8 cellular contexts compared by ENCODE assay signal in genomic region chr18:74819433-74820059, GRCh38.
DNase-seq lines count a peak whose midpoint lies in the region; ATAC-seq and TF ChIP-seq lines count a peak whose summit lies in the region.

No MANE protein-coding gene starts in this region.

- BruUV-seq in Caco-2 (replicated peaks; lab: Mats Ljungman, UMichigan) = no TSS peak

- no peaks in the 10 kb centered on the region for H3K4me1 ChIP-seq in Caco-2

- CTCF ChIA-PET in Caco-2 (lab: Charles Lee) = interaction anchor here (0.6 to 1.8 kb wide), 3 partner anchors 9 to 196 kb away, joined by 3 to 7 read pairs (median 5); no protein-coding TSS in a partner anchor

- peak; percentile 71 for ATAC-seq in GM19467 (IDR thresholded peaks at IDR 0.05; ENCODE audit: unreplicated experiment)
- no peak for ATAC-seq in GM21717 (IDR thresholded peaks at IDR 0.05; ENCODE audit: unreplicated experiment)

- H3K27me3 Mint-ChIP-seq in Caco-2 (ENCODE audit: insufficient read depth, unreplicated experiment) (no peaks in the 10 kb centered on the region), endothelial cell (ENCODE audit: unreplicated experiment) (no peaks in the 10 kb centered on the region), type B pancreatic cell (no peaks in the 10 kb centered on the region)

- peak in 1 of 2 experiments; percentile 45 for TF ChIP-seq CTCF in Caco-2 (IDR thresholded peaks at IDR 0.05; ENCODE audit: insufficient read depth in 1 of 2, low read depth in 1 of 2, low read length in 1 of 2, severe bottlenecking in 1 of 2, unreplicated experiment in 1 of 2)
- TF ChIP-seq CTCF in endothelial cell (IDR thresholded peaks at IDR 0.05; ENCODE audit: unreplicated experiment) = peak; percentile 42
- peak; percentile 73 for TF ChIP-seq CTCF in type B pancreatic cell (conservative IDR thresholded peaks at IDR 0.05)

- H3K4me3 Mint-ChIP-seq in Caco-2 (ENCODE audit: unreplicated experiment) (no peak overlapping the region), endothelial cell (ENCODE audit: unreplicated experiment) (no peak overlapping the region), type B pancreatic cell (no peak overlapping the region)

- no peaks in the 10 kb centered on the region for H3K9me3 ChIP-seq in Caco-2

- POLR2A ChIA-PET in Caco-2 (lab: Charles Lee) = no interaction called here

- H3K36me3 Mint-ChIP-seq in Caco-2 (ENCODE audit: insufficient read depth, unreplicated experiment) = no peaks in the 10 kb centered on the region
- peaks cover 3% of the 10 kb centered on the region for H3K36me3 Mint-ChIP-seq in endothelial cell (ENCODE audit: low read depth, unreplicated experiment)
- peaks cover 4% of the 10 kb centered on the region for H3K36me3 Mint-ChIP-seq in type B pancreatic cell

- peak; percentile 52 for TF ChIP-seq RAD21 in Ishikawa (IDR thresholded peaks at IDR 0.05; ENCODE audit: low read depth)

- H3K36me3 ChIP-seq in Caco-2 (ENCODE audit: control insufficient read depth, insufficient read depth, low read length) = no peaks in the 10 kb centered on the region

- peak; percentile 33 to 36 for DNase-seq in Caco-2
- DNase-seq in endothelial cell (ENCODE audit: low spot score) = peak; percentile 22
- no peak for DNase-seq in type B pancreatic cell (ENCODE audit: extremely low spot score, unreplicated experiment)
- DNase-seq in 8988T = no peak
- DNase-seq in KG1 (lab: John Stamatoyannopoulos, UW) = no peak

- no peak overlapping the region for H3K4me3 ChIP-seq in Caco-2 (ENCODE audit: low read depth, low read length)

- H3K27me3 ChIP-seq in Caco-2 (replicated peaks; ENCODE audit: control insufficient read depth, insufficient read depth, low read length) = no peaks in the 10 kb centered on the region

- no peaks in the 10 kb centered on the region for H3K9me3 Mint-ChIP-seq in Caco-2 (ENCODE audit: unreplicated experiment)
- H3K9me3 Mint-ChIP-seq in endothelial cell (ENCODE audit: unreplicated experiment) = no peaks in the 10 kb centered on the region
- no peaks in the 10 kb centered on the region for H3K9me3 Mint-ChIP-seq in type B pancreatic cell

- no peak overlapping the region for H3K27ac Mint-ChIP-seq in Caco-2 (ENCODE audit: unreplicated experiment)
- H3K27ac Mint-ChIP-seq in endothelial cell (ENCODE audit: unreplicated experiment) = no peak overlapping the region
- H3K27ac Mint-ChIP-seq in type B pancreatic cell = no peak overlapping the region

- H3K4me1 Mint-ChIP-seq in Caco-2 (ENCODE audit: low read depth, unreplicated experiment) (no peaks in the 10 kb centered on the region), endothelial cell (ENCODE audit: unreplicated experiment) (no peaks in the 10 kb centered on the region), type B pancreatic cell (ENCODE audit: unreplicated experiment) (no peaks in the 10 kb centered on the region)

- TF ChIP-seq EP300 in Ishikawa (IDR thresholded peaks at IDR 0.05; ENCODE audit: borderline replicate concordance) = no peak

- intact Hi-C loops in Caco-2 (cut with micrococcal nuclease; ENCODE audit: unreplicated experiment) = no loop called here

TF ChIP-seq in Ishikawa, 13 proteins besides CTCF, POLR2A, EP300 and RAD21:
- TF ChIP-seq TAF1 (IDR thresholded peaks at IDR 0.05; ENCODE audit: low read depth) = no peak
- TF ChIP-seq YY1 (IDR thresholded peaks at IDR 0.05; ENCODE audit: low read depth) = no peak
- TF ChIP-seq ZBTB7A (IDR thresholded peaks at IDR 0.05; ENCODE audit: low read depth) = no peak
- no peak for TF ChIP-seq TEAD4 (IDR thresholded peaks at IDR 0.05)
- TF ChIP-seq FOXM1 (IDR thresholded peaks at IDR 0.05; ENCODE audit: borderline replicate concordance, low read depth) = no peak
- TF ChIP-seq CREB1 (IDR thresholded peaks at IDR 0.05; ENCODE audit: low read depth) = no peak
- TF ChIP-seq CEBPB (IDR thresholded peaks at IDR 0.05) = no peak
- no peak for TF ChIP-seq EGR1 (IDR thresholded peaks at IDR 0.05)
- TF ChIP-seq TCF12 (IDR thresholded peaks at IDR 0.05; ENCODE audit: low read depth) = no peak
- TF ChIP-seq NFIC (IDR thresholded peaks at IDR 0.05) = no peak

Comparison
In these comparisons a context has a peak if more than half of its experiments do, and no peak if none do; other contexts are left out.
1. DNase-seq: peak in Caco-2 (2 of 2) and endothelial cell (single experiment); none in type B pancreatic cell (single experiment), 8988T (single experiment) and KG1 (single experiment).